In genomic region chr14:75025876-75026275, GRCh38 we compare ENCODE assay signal across 24 cellular contexts. TPM values are rescaled to one million over a fixed set of nuclear protein-coding genes. Genes with fewer than 3 reads are reported as not detected.
"Had no signal": no experiment of that assay in that cellular context is flagged by ENCODE, and none has a peak within 500 bp of the region (broad histone marks: within the 10 kb centered on the region; RNA-seq: fewer than 3 reads in every experiment).

No MANE protein-coding gene starts in this region.

- H3K9ac ChIP-seq: neural progenitor cell had no signal

- H3K4me1 ChIP-seq: esophagus muscularis mucosa, neural progenitor cell, pancreas, prostate gland, right lobe of liver, stomach, uterus had no signal

- H3K27me3 ChIP-seq: dorsolateral prefrontal cortex, esophagus muscularis mucosa, gastrocnemius medialis, heart right ventricle, neural progenitor cell, pancreas, right lobe of liver, stomach, transverse colon, uterus had no signal

- H3K36me3 ChIP-seq: uterus had no signal

- H3K9me3 ChIP-seq: esophagus muscularis mucosa, gastrocnemius medialis, heart right ventricle, pancreas, prostate gland, right lobe of liver, stomach, thoracic aorta, transverse colon, uterus had no signal

- H3K4me3 ChIP-seq: dorsolateral prefrontal cortex, esophagus muscularis mucosa, gastrocnemius medialis, heart right ventricle, neural progenitor cell, pancreas, prostate gland, right lobe of liver, stomach, thoracic aorta, transverse colon, uterus had no signal

- DNase-seq: cortex of kidney; dorsolateral prefrontal cortex; effector CD8-positive, alpha-beta T cell; gastrocnemius medialis; heart right ventricle; immature natural killer cell; kidney; left colon; mammary epithelial cell; pancreas; retina; right lobe of liver; stimulated activated CD4-positive, alpha-beta T cell treated with anti-CD3 and anti-CD28 coated beads, Interleukin-2, amount 100 ng/mL, for 24 hours; stimulated activated naive CD4-positive, alpha-beta T cell; stomach; substantia nigra; transverse colon; uterus had no signal

- H3K27ac ChIP-seq: esophagus muscularis mucosa, gastrocnemius medialis, heart right ventricle, neural progenitor cell, pancreas, prostate gland, right lobe of liver, stomach, thoracic aorta, uterus had no signal

- H2AFZ ChIP-seq: neural progenitor cell had no signal

- H3K4me2 ChIP-seq: neural progenitor cell had no signal

- ATAC-seq: gastrocnemius medialis; heart right ventricle; natural killer cell treated with Interleukin-12 subunit alpha and Interleukin-12 subunit beta and Interleukin-15 and Interleukin-18, amount 100 ng/mL, for 72 hours; pancreas had no signal

RNA-seq across cellular contexts. Expression of gene ZC2HC1C, which starts 43.6 kb away (rescaled TPM):
- total RNA-seq: mononuclear cell had no signal
